ENCODE assay signal across 29 cellular contexts in the genomic region with DNA sequence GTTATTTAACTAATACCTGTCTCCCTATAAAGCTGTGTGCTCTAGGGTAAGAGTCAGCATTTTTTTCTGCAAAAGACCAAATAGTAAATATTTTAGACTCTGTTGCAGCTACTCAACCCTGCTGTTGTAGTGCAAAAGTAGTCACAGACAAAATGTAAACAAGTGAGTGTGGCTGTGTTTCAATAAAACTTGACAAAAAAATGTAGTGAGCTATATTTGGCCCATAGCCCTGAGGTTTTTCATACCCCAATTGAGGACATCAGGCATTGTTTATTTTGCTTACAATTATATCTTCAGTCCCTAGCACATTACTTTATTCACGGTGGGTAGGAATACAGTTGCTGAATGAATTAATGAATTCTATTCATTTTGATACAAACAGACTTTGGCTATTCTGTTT.
"Had no signal": no experiment of that assay in that cellular context is flagged by ENCODE, and none has a peak within 500 bp of the region (broad histone marks: within the 10 kb centered on the region; RNA-seq: fewer than 3 reads in every experiment).

No MANE protein-coding gene starts in this region.

- H3K4me1 Mint-ChIP-seq: activated T-helper 17 cell treated with anti-CD3 and anti-CD28 coated beads, Interleukin-2, amount 50 U/mL, for 72 hours; WTC11 had no signal

- ATAC-seq: activated CD8-positive, alpha-beta T cell treated with anti-CD3 and anti-CD28 coated beads for 36 hours; activated T-cell treated with anti-CD3 and anti-CD28 coated beads, Interleukin-2, amount 50 U/mL, for 4 hours; activated T-helper 17 cell treated with anti-CD3 and anti-CD28 coated beads, Interleukin-2, amount 50 U/mL, for 72 hours; body of pancreas; effector memory CD8-positive, alpha-beta T cell; WTC11 had no signal

- H3K36me3 Mint-ChIP-seq: activated naive CD8-positive, alpha-beta T cell; WTC11 had no signal

- H3K4me3 Mint-ChIP-seq: activated CD8-positive, alpha-beta T cell treated with anti-CD3 and anti-CD28 coated beads for 36 hours; activated naive CD8-positive, alpha-beta T cell; activated T-cell treated with anti-CD3 and anti-CD28 coated beads, Interleukin-2, amount 50 U/mL, for 4 hours; activated T-helper 17 cell treated with anti-CD3 and anti-CD28 coated beads, Interleukin-2, amount 50 U/mL, for 72 hours; effector memory CD8-positive, alpha-beta T cell; WTC11 had no signal

- H3K27ac ChIP-seq: adrenal gland, body of pancreas, esophagus squamous epithelium had no signal

- H3K27me3 Mint-ChIP-seq: activated naive CD8-positive, alpha-beta T cell had no signal

- H3K27me3 ChIP-seq: adrenal gland, body of pancreas, esophagus squamous epithelium had no signal

- H3K4me3 ChIP-seq: adrenal gland, body of pancreas, esophagus squamous epithelium had no signal

- H3K36me3 ChIP-seq: adrenal gland, esophagus squamous epithelium had no signal

- FAIRE-seq: colon, frontal cortex had no signal

- H3K9me3 ChIP-seq: adrenal gland, body of pancreas, esophagus squamous epithelium had no signal

- H3K4me1 ChIP-seq: adrenal gland, body of pancreas, esophagus squamous epithelium had no signal

- H3K27ac Mint-ChIP-seq: activated CD8-positive, alpha-beta T cell treated with anti-CD3 and anti-CD28 coated beads for 36 hours; activated naive CD8-positive, alpha-beta T cell; activated T-helper 17 cell treated with anti-CD3 and anti-CD28 coated beads, Interleukin-2, amount 50 U/mL, for 72 hours; effector memory CD8-positive, alpha-beta T cell; WTC11 had no signal

- H3K9me3 Mint-ChIP-seq: activated CD8-positive, alpha-beta T cell treated with anti-CD3 and anti-CD28 coated beads for 36 hours; activated T-cell treated with anti-CD3 and anti-CD28 coated beads, Interleukin-2, amount 50 U/mL, for 4 hours; activated T-helper 17 cell treated with anti-CD3 and anti-CD28 coated beads, Interleukin-2, amount 50 U/mL, for 72 hours; effector memory CD8-positive, alpha-beta T cell; WTC11 had no signal

- DNase-seq: activated CD4-positive, alpha-beta T cell treated with anti-CD3 and anti-CD28 coated beads for 1 hour; activated CD4-positive, alpha-beta T cell treated with anti-CD3 and anti-CD28 coated beads for 48 hours; activated CD4-positive, alpha-beta T cell treated with anti-CD3 and anti-CD28 coated beads, Interleukin-2, amount 50 U/mL, for 1 hour; activated CD4-positive, alpha-beta T cell treated with anti-CD3 and anti-CD28 coated beads, Interleukin-2, amount 50 U/mL, for 48 hours; activated CD8-positive, alpha-beta memory T cell treated with anti-CD3 and anti-CD28 coated beads for 24 hours; activated CD8-positive, alpha-beta T cell treated with anti-CD3 and anti-CD28 coated beads for 36 hours; activated effector memory CD4-positive, alpha-beta T cell treated with Interleukin-2 at 50 U/mL for 16 hours; activated gamma-delta T cell treated with Interleukin-2 at 50 U/mL for 16 hours; activated naive CD4-positive, alpha-beta T cell treated with anti-CD3 and anti-CD28 coated beads, Interleukin-2, amount 50 U/mL, for 16 hours; activated naive CD4-positive, alpha-beta T cell treated with Interleukin-2 at 50 U/mL for 16 hours; activated T-cell treated with anti-CD3 and anti-CD28 coated beads, Interleukin-2, amount 50 U/mL, for 4 hours; adrenal gland; amygdala; aorta; body of pancreas; caudate nucleus; cortex of kidney; dermis blood vessel endothelial cell; effector CD4-positive, alpha-beta T cell; effector memory CD8-positive, alpha-beta T cell; erythroblast; esophagus squamous epithelium; head of caudate nucleus; T-helper 2 cell had no signal
